Comparison of ENCODE assay signal across 22 cellular contexts in the genomic region with DNA sequence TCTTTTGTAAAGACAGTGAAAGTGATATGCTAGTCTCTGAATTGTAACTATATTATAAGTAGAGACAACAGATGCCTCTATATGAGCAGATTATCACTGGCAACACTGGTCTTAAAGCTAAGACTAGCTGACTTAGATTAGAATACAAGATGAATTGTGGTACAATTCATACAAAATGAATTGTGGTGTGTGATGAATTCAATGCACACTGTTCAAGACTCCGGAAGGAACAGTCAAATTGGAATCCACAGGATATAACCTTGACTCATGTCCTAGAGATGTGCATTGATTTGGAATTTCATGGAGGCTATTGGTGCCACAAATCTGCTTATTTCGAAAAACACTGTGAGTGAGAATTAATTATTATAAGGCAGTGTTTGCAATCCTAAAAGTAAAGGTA.
A peak's percentile ranks its signal among the peaks of the same experiment; 100 is the strongest.
DNase-seq lines count a peak whose midpoint lies in the region; ATAC-seq, FAIRE-seq and TF ChIP-seq lines count a peak whose summit lies in the region.
"Had no signal": no experiment of that assay in that cellular context is flagged by ENCODE, and none has a peak within 500 bp of the region (broad histone marks: within the 10 kb centered on the region; RNA-seq: fewer than 3 reads in every experiment).

No MANE protein-coding gene starts in this region.

- no peaks in the 10 kb centered on the region for H3K79me2 ChIP-seq in OCI-LY3 (ENCODE audit: low read length)
- no peaks in the 10 kb centered on the region for H3K79me2 ChIP-seq in astrocyte (ENCODE audit: insufficient read depth, low read length)

- no peak overlapping the region for H3K9ac ChIP-seq in OCI-LY3 (ENCODE audit: low read length)
- no peak overlapping the region for H3K9ac ChIP-seq in astrocyte (ENCODE audit: low read length)
- H3K9ac ChIP-seq: BLaER1 treated with 17β-estradiol and CSF1 and Interleukin-3, amounts not matched to agents 10 nM and 100 nM had no signal

- no peaks in the 10 kb centered on the region for H3K4me1 Mint-ChIP-seq in astrocyte (ENCODE audit: low read depth, unreplicated experiment)
- H3K4me1 Mint-ChIP-seq in activated T-cell treated with anti-CD3 and anti-CD28 coated beads, Interleukin-2, amount 50 U/mL, for 72 hours (ENCODE audit: low read depth): no peaks in the 10 kb centered on the region
- H3K4me1 Mint-ChIP-seq: B cell, IgD-negative memory B cell had no signal

- no peaks in the 10 kb centered on the region for H3K4me1 ChIP-seq in OCI-LY3 (ENCODE audit: low read length)
- H3K4me1 ChIP-seq in astrocyte (ENCODE audit: insufficient read depth, low read length): no peaks in the 10 kb centered on the region
- H3K4me1 ChIP-seq: BLaER1 treated with 17β-estradiol and CSF1 and Interleukin-3, amounts not matched to agents 10 nM and 100 nM had no signal

- H3K27me3 Mint-ChIP-seq in astrocyte (ENCODE audit: low read depth, unreplicated experiment): no peaks in the 10 kb centered on the region
- no peaks in the 10 kb centered on the region for H3K27me3 Mint-ChIP-seq in activated T-cell treated with anti-CD3 and anti-CD28 coated beads, Interleukin-2, amount 50 U/mL, for 72 hours (ENCODE audit: low read depth)
- H3K27me3 Mint-ChIP-seq: B cell, IgD-negative memory B cell had no signal

- H3K27me3 ChIP-seq in OCI-LY3 (ENCODE audit: low read depth, low read length) (no peaks in the 10 kb centered on the region), astrocyte (ENCODE audit: insufficient read depth, low read length) (no peaks in the 10 kb centered on the region)
- H3K27me3 ChIP-seq: BLaER1 treated with 17β-estradiol and CSF1 and Interleukin-3, amounts not matched to agents 10 nM and 100 nM had no signal

- no peak for ATAC-seq in activated T-cell treated with anti-CD3 and anti-CD28 coated beads, Interleukin-2, amount 50 U/mL, for 72 hours (replicated peaks in 1 of 2)
- ATAC-seq in HG03280 (IDR thresholded peaks at IDR 0.05; ENCODE audit: unreplicated experiment) (no peak), HG03442 (IDR thresholded peaks at IDR 0.05; ENCODE audit: unreplicated experiment) (no peak)
- ATAC-seq: CD8-positive, alpha-beta T cell; HepG2 had no signal

- no peak for FAIRE-seq in astrocyte (lab: Jason Lieb, UNC)
- FAIRE-seq: GM12892, GM18507, HepG2 had no signal

- no peak overlapping the region for H3K4me2 ChIP-seq in OCI-LY3 (ENCODE audit: low read length)
- H3K4me2 ChIP-seq in astrocyte (ENCODE audit: low read length): no peak overlapping the region
- H3K4me2 ChIP-seq: BLaER1 treated with 17β-estradiol and CSF1 and Interleukin-3, amounts not matched to agents 10 nM and 100 nM had no signal

- H4K20me1 ChIP-seq in OCI-LY3 (ENCODE audit: insufficient read depth, low read length) (no peaks in the 10 kb centered on the region), astrocyte (ENCODE audit: insufficient read depth, low read length) (no peaks in the 10 kb centered on the region)
- H4K20me1 ChIP-seq: BLaER1 treated with 17β-estradiol and CSF1 and Interleukin-3, amounts not matched to agents 10 nM and 100 nM had no signal

- H3K9me3 ChIP-seq in OCI-LY3 (ENCODE audit: insufficient read depth, low read length) (no peaks in the 10 kb centered on the region), astrocyte (ENCODE audit: insufficient read depth, low read depth, low read length) (no peaks in the 10 kb centered on the region)
- H3K9me3 ChIP-seq: BLaER1 treated with 17β-estradiol and CSF1 and Interleukin-3, amounts not matched to agents 10 nM and 100 nM had no signal

- H3K36me3 ChIP-seq in OCI-LY3 (replicated peaks; ENCODE audit: low read depth, low read length) (no peaks in the 10 kb centered on the region), astrocyte (ENCODE audit: insufficient read depth, low read length) (no peaks in the 10 kb centered on the region)
- H3K36me3 ChIP-seq: BLaER1 treated with 17β-estradiol and CSF1 and Interleukin-3, amounts not matched to agents 10 nM and 100 nM had no signal

- no peaks in the 10 kb centered on the region for H3K9me3 Mint-ChIP-seq in astrocyte (ENCODE audit: unreplicated experiment)
- H3K9me3 Mint-ChIP-seq in activated T-cell treated with anti-CD3 and anti-CD28 coated beads, Interleukin-2, amount 50 U/mL, for 72 hours: peaks cover 0 to 4% of the 10 kb centered on the region in 2 donors
- H3K9me3 Mint-ChIP-seq: CD8-positive, alpha-beta T cell had no signal

- H3K27ac ChIP-seq in OCI-LY3 (ENCODE audit: low read length) (no peak overlapping the region), astrocyte (ENCODE audit: low read depth, low read length) (no peak overlapping the region)
- H3K27ac ChIP-seq: BLaER1 treated with 17β-estradiol and CSF1 and Interleukin-3, amounts not matched to agents 10 nM and 100 nM; HL-60 had no signal

- H3K4me3 ChIP-seq in OCI-LY3 (ENCODE audit: low read length): no peak overlapping the region
- H3K4me3 ChIP-seq in astrocyte (ENCODE audit: insufficient read depth, low read depth, low read length): no peak overlapping the region
- H3K4me3 ChIP-seq: BLaER1 treated with 17β-estradiol and CSF1 and Interleukin-3, amounts not matched to agents 10 nM and 100 nM had no signal

- H2AFZ ChIP-seq in OCI-LY3 (ENCODE audit: low read depth, low read length) (0 out of 2 replicates have a peak overlapping the region, but pooled peaks have one; percentile 45), astrocyte (ENCODE audit: low read depth, low read length) (peak overlapping the region; percentile 15)

- H3K27ac Mint-ChIP-seq in astrocyte (ENCODE audit: unreplicated experiment): no peak overlapping the region
- no peak overlapping the region for H3K27ac Mint-ChIP-seq in activated T-cell treated with anti-CD3 and anti-CD28 coated beads, Interleukin-2, amount 50 U/mL, for 72 hours
- H3K27ac Mint-ChIP-seq: B cell; CD8-positive, alpha-beta T cell; IgD-negative memory B cell had no signal

- H3K36me3 Mint-ChIP-seq in astrocyte (ENCODE audit: low read depth, unreplicated experiment): no peaks in the 10 kb centered on the region
- no peaks in the 10 kb centered on the region for H3K36me3 Mint-ChIP-seq in activated T-cell treated with anti-CD3 and anti-CD28 coated beads, Interleukin-2, amount 50 U/mL, for 72 hours (ENCODE audit: insufficient read depth in 2 of 2)
- H3K36me3 Mint-ChIP-seq: CD8-positive, alpha-beta T cell; IgD-negative memory B cell had no signal

- peak; percentile 4 for DNase-seq in HCEC 1CT
- no peak for DNase-seq in astrocyte (ENCODE audit: low read depth)
- peak; percentile 1 for DNase-seq in iris pigment epithelial cell (ENCODE audit: low read depth)
- DNase-seq in activated T-cell treated with anti-CD3 and anti-CD28 coated beads, Interleukin-2, amount 50 U/mL, for 72 hours: no peak
- DNase-seq: Calu3; CD8-positive, alpha-beta T cell; DMS 273 treated with DMSO at 0.1 percent for 48 hours; DMS53; GDM1; GOT3; H7; KBM-7 had no signal

- TF ChIP-seq CTCF in OCI-LY3 (IDR thresholded peaks at IDR 0.05; ENCODE audit: low read depth, low read length): no peak
- no peak for TF ChIP-seq CTCF in astrocyte (IDR thresholded peaks at IDR 0.05; ENCODE audit: insufficient read depth, low read depth, low read length)

- no peak overlapping the region for H3K4me3 Mint-ChIP-seq in astrocyte (ENCODE audit: unreplicated experiment)
- no peak overlapping the region for H3K4me3 Mint-ChIP-seq in activated T-cell treated with anti-CD3 and anti-CD28 coated beads, Interleukin-2, amount 50 U/mL, for 72 hours
- H3K4me3 Mint-ChIP-seq: B cell; CD8-positive, alpha-beta T cell; IgD-negative memory B cell had no signal

Comparison
In these comparisons a context has a peak if more than half of its experiments do, and no peak if none do; other contexts are left out.
1. DNase-seq: peak in HCEC 1CT (single experiment) and iris pigment epithelial cell (single experiment); none in astrocyte (single experiment) and activated T-cell treated with anti-CD3 and anti-CD28 coated beads, Interleukin-2, amount 50 U/mL, for 72 hours (0 of 2).